In the genomic region with DNA sequence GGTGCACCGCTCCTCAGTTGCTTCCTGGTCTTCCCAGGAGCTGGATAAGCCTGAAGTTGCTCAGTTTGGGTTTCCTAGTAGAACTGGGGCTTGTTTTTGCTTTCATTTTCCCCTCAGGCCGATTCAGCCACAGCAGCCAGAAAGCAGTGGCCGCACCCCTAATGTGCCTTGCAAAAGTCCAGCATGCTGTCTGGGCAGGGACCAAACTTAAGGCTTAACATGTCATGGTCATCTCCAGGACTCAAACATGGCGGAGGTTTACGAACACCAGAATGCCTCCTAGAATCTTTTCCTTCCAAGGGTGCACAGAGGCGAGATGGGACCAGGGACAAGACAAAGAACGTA, we compare ENCODE assay signal across 9 cellular contexts. TPM values are rescaled to one million over a fixed set of nuclear protein-coding genes. Genes with fewer than 3 reads are reported as not detected.
DNase-seq lines count a peak whose midpoint lies in the region; ATAC-seq, FAIRE-seq and TF ChIP-seq lines count a peak whose summit lies in the region.
"Had no signal": no experiment of that assay in that cellular context is flagged by ENCODE, and none has a peak within 500 bp of the region (broad histone marks: within the 10 kb centered on the region; RNA-seq: fewer than 3 reads in every experiment).

No MANE protein-coding gene starts in this region.

- FAIRE-seq in bronchial epithelial cell (lab: Jason Lieb, UNC) = no peak

- no peaks in the 10 kb centered on the region for H3K9me3 ChIP-seq in mucosa of descending colon

- H3K4me1 ChIP-seq in mucosa of descending colon (ENCODE audit: low read depth) = peaks cover 32% of the 10 kb centered on the region

- H3K4me3 ChIP-seq in bronchial epithelial cell (ENCODE audit: low read depth, low read length) (peak overlapping the region; percentile 46), mucosa of descending colon (no peak overlapping the region)

- DNase-seq in NCI-H69 (lab: John Stamatoyannopoulos, UW) = peak; percentile 57
- DNase-seq in bronchial epithelial cell (ENCODE audit: low read depth) = no peak
- peak in 1 of 3 donors; percentile 47 for DNase-seq in mucosa of descending colon
- DNase-seq in RKO (ENCODE audit: low spot score) = no peak
- DNase-seq in ecto neural progenitor cell (ENCODE audit: low spot score) = no peak

- H3K36me3 ChIP-seq in bronchial epithelial cell (ENCODE audit: control insufficient read depth, insufficient read depth, low read length) = peaks cover 10% of the 10 kb centered on the region
- H3K36me3 ChIP-seq in mucosa of descending colon (ENCODE audit: low read depth) = no peaks in the 10 kb centered on the region

- H3K27me3 ChIP-seq in bronchial epithelial cell (ENCODE audit: control insufficient read depth, insufficient read depth, low read length) = no peaks in the 10 kb centered on the region

- intact Hi-C loops in mucosa of descending colon (cut with DNase I, micrococcal nuclease) = no loop called here

- peak; percentile 5 for ATAC-seq in GM18502 (IDR thresholded peaks at IDR 0.05; ENCODE audit: poor library complexity, unreplicated experiment)
- peak; percentile 3 for ATAC-seq in mucosa of descending colon
- no peak for ATAC-seq in HG03565 (IDR thresholded peaks at IDR 0.05; ENCODE audit: unreplicated experiment)
- no peak for ATAC-seq in GM18867 (IDR thresholded peaks at IDR 0.05; ENCODE audit: unreplicated experiment)

- no peak for TF ChIP-seq CTCF in bronchial epithelial cell (IDR thresholded peaks at IDR 0.05; ENCODE audit: insufficient read depth, low read length, severe bottlenecking)
- no peak for TF ChIP-seq CTCF in mucosa of descending colon (IDR thresholded peaks at IDR 0.05)

RNA-seq across cellular contexts. Expression of gene GNG3, which starts 2.5 kb away (rescaled TPM):
- total RNA-seq in bronchial epithelial cell (not detected in 2 replicates), mucosa of descending colon (1 to 10 TPM in 1 of 3 donors, under 1 TPM in 2; 0.35 to 5.2 (median 0.92) TPM)
- total RNA-seq: activated CD8-positive, alpha-beta memory T cell treated with anti-CD3 and anti-CD28 coated beads for 36 hours had no signal

RNA-seq across cellular contexts. Expression of gene BSCL2, which starts 2.7 kb away (rescaled TPM):
- total RNA-seq in bronchial epithelial cell (23.7 and 42.0 TPM in 2 replicates), mucosa of descending colon (10 to 100 TPM; 59.0 to 63.4 (median 61.0) TPM)

RNA-seq across cellular contexts. Expression of gene HNRNPUL2, which starts 17.3 kb away (rescaled TPM):
- 9.2 and 15.2 TPM in 2 replicates for total RNA-seq in bronchial epithelial cell
- total RNA-seq in mucosa of descending colon = 10 to 100 TPM; 53.0 to 70.3 (median 58.6) TPM

RNA-seq across cellular contexts. Expression of gene TTC9C, which starts 18.3 kb away (rescaled TPM):
- total RNA-seq in bronchial epithelial cell (21.4 and 27.4 TPM in 2 replicates), mucosa of descending colon (10 to 100 TPM; 27.7 to 31.8 (median 29.3) TPM)

RNA-seq across cellular contexts. Expression of gene LRRN4CL, which starts 20.6 kb away (rescaled TPM):
- total RNA-seq in bronchial epithelial cell (0.26 and 1.2 TPM in 2 replicates), mucosa of descending colon (10 to 100 TPM in 1 of 3 donors, 1 to 10 TPM in 2; 1.2 to 11.5 (median 5.6) TPM)

Comparison
In these comparisons a context has a peak if more than half of its experiments do, and no peak if none do; other contexts are left out.
1. ATAC-seq: peak in GM18502 (single experiment) and mucosa of descending colon (single experiment); none in HG03565 (single experiment) and GM18867 (single experiment).